Comparison of ENCODE assay signal across 1 cellular context in genomic region chr1:201414051-201414738, GRCh38.
TF ChIP-seq lines count a peak whose summit lies in the region.

No MANE protein-coding gene starts in this region.

TF ChIP-seq in HCT116, 20 proteins besides CTCF, POLR2A, EP300 and RAD21 (continued from another document):
- no peak for TF ChIP-seq ZBTB33 (IDR thresholded peaks at IDR 0.05; ENCODE audit: extremely low read depth, insufficient replicate concordance, low read length)
- no peak for TF ChIP-seq CEBPB (IDR thresholded peaks at IDR 0.05; ENCODE audit: low read depth)
- no peak for TF ChIP-seq EGR1 (IDR thresholded peaks at IDR 0.05; ENCODE audit: low read depth)
- no peak for TF ChIP-seq SP1 (IDR thresholded peaks at IDR 0.05; ENCODE audit: low read depth)
- TF ChIP-seq SIN3A (IDR thresholded peaks at IDR 0.05; ENCODE audit: low read depth), result no peak
- TF ChIP-seq REST (IDR thresholded peaks at IDR 0.05; ENCODE audit: low read depth), result no peak
